In the genomic region with DNA sequence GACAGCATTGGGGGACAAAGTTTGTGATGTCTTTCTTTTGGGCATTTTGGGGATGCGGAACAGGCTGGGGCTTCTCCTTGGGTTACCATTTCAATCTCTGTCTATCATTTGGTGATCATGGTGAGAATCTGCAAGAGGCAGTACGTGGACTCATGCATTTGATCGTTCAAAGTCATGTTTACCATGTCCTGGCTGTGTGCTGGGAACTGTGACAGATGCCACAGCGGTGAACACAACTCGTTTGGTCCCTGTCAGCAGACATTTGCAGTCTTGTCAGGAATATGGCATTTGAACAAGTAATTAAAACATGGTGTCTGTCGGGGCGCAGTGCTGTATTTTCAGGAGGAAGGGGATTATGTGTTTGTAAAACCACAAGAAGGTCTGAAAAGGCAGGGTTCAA, we compare ENCODE assay signal across 19 cellular contexts.
DNase-seq lines count a peak whose midpoint lies in the region; ATAC-seq, FAIRE-seq and TF ChIP-seq lines count a peak whose summit lies in the region.
"Had no signal": no experiment of that assay in that cellular context is flagged by ENCODE, and none has a peak within 500 bp of the region (broad histone marks: within the 10 kb centered on the region; RNA-seq: fewer than 3 reads in every experiment).

No MANE protein-coding gene starts in this region.

- H3K9me3 ChIP-seq in liver (ENCODE audit: control insufficient read depth in 4 of 4, low read length in 3 of 4) (no peaks in the 10 kb centered on the region), HepG2 (ENCODE audit: low read length) (no peaks in the 10 kb centered on the region), body of pancreas (no peaks in the 10 kb centered on the region), right lobe of liver (no peaks in the 10 kb centered on the region)
- H3K9me3 ChIP-seq: HAP-1 had no signal

- no peak overlapping the region for H2AFZ ChIP-seq in HepG2 (ENCODE audit: low read length)

- no peak overlapping the region for H3K4me2 ChIP-seq in HepG2 (ENCODE audit: low read depth, low read length)

- no peak for TF ChIP-seq EP300 in HepG2 (IDR thresholded peaks at IDR 0.05; ENCODE audit: low read depth in 2 of 2, low read length in 2 of 2)
- no peak for TF ChIP-seq EP300 in HepG2 (CRISPR knock-in tag; IDR thresholded peaks at IDR 0.05; ENCODE audit: borderline replicate concordance)

- TF ChIP-seq RAD21 in liver (IDR thresholded peaks at IDR 0.05) (no peak), HepG2 (CRISPR knock-in tag; IDR thresholded peaks at IDR 0.05) (no peak)

- no TSS peak for BruUV-seq in HepG2 (replicated peaks; lab: Mats Ljungman, UMichigan)

- FAIRE-seq in HepG2 (lab: Jason Lieb, UNC), result no peak
- FAIRE-seq: GM12891, GM18507, H54 had no signal

- TF ChIP-seq POLR2A in HepG2 (IDR thresholded peaks at IDR 0.05; ENCODE audit: insufficient read depth in 1 of 2, low read depth in 2 of 2, low read length in 2 of 2), result no peak
- no peak for TF ChIP-seq POLR2A in body of pancreas (IDR thresholded peaks at IDR 0.05)
- TF ChIP-seq POLR2A in right lobe of liver (IDR thresholded peaks at IDR 0.05), result no peak

- in situ Hi-C loops in HepG2 (cut with HindIII; ENCODE audit: extremely low pct_ligation_motif_present, low pct_unique_long_range_greater_than_20kb), result no loop called here

- CTCF ChIA-PET in HepG2 (lab: Yijun Ruan, JAX; ENCODE audit: low intra/inter-chr PET ratio, low total read pairs), result no interaction called here

- H3K79me2 ChIP-seq in HepG2 (ENCODE audit: insufficient read depth, low read length), result no peaks in the 10 kb centered on the region

- ATAC-seq in HepG2 (no peak), body of pancreas (no peak), right lobe of liver (peak in 3 of 4 donors; percentile 27 to 85 (median 75)), GM19452 (IDR thresholded peaks at IDR 0.05; ENCODE audit: unreplicated experiment) (no peak)

- TF ChIP-seq CTCF in liver (IDR thresholded peaks at IDR 0.05; ENCODE audit: low read depth, low read length, missing input control) (no peak), HepG2 (CRISPR knock-in tag; IDR thresholded peaks at IDR 0.05) (no peak), body of pancreas (IDR thresholded peaks at IDR 0.05) (no peak), right lobe of liver (IDR thresholded peaks at IDR 0.05) (no peak)

- 57% methylated on average over 7 of the region's 7 CpGs for WGBS in liver
- 6% methylated on average over 7 of the region's 7 CpGs for WGBS in HepG2 (ENCODE audit: low lambda C conversion rate)
- 32 to 33% methylated on average over 7 of the region's 7 CpGs for WGBS in body of pancreas, 2 donors
- WGBS in right lobe of liver (ENCODE audit: insufficient coverage, low coverage, low lambda C conversion rate, missing lambda C conversion rate), result 37% methylated on average over 6 of the region's 7 CpGs

- H3K27me3 ChIP-seq in liver (ENCODE audit: control insufficient read depth in 4 of 4, insufficient read depth in 4 of 4, low read length in 3 of 4) (peaks cover 0 to 3% (median 0%) of the 10 kb centered on the region in 4 donors), HepG2 (ENCODE audit: control insufficient read depth in 1 of 2, insufficient read depth in 2 of 2, low read length in 2 of 2) (peaks cover 0 to 13% of the 10 kb centered on the region in 2 experiments; a peak in 2 of 5 replicates), body of pancreas (no peaks in the 10 kb centered on the region), right lobe of liver (no peaks in the 10 kb centered on the region)

- no peak overlapping the region for H3K27ac ChIP-seq in liver (ENCODE audit: low read depth in 1 of 2, low read length in 2 of 2)
- H3K27ac ChIP-seq in HepG2 (ENCODE audit: extremely low read length, insufficient read depth, low read length), result no peak overlapping the region
- H3K27ac ChIP-seq in body of pancreas, result no peak overlapping the region
- no peak overlapping the region for H3K27ac ChIP-seq in right lobe of liver

- H3K36me3 ChIP-seq in liver (ENCODE audit: control insufficient read depth in 4 of 4, insufficient read depth in 3 of 4, low read depth in 1 of 4, low read length in 3 of 4) (no peaks in the 10 kb centered on the region), HepG2 (replicated peaks in 1 of 2; ENCODE audit: control insufficient read depth in 1 of 2, insufficient read depth in 2 of 2, low read length in 2 of 2) (no peaks in the 10 kb centered on the region), body of pancreas (replicated peaks in 1 of 2; ENCODE audit: insufficient read depth in 1 of 2, low read depth in 2 of 2) (no peaks in the 10 kb centered on the region), right lobe of liver (no peaks in the 10 kb centered on the region)
- H3K36me3 ChIP-seq: HAP-1 had no signal

- POLR2A ChIA-PET in HepG2 (lab: Yijun Ruan, JAX), result no interaction called here

- H3K4me1 ChIP-seq in liver (ENCODE audit: control insufficient read depth in 4 of 4, insufficient read depth in 4 of 4, low read length in 3 of 4) (no peaks in the 10 kb centered on the region), HepG2 (ENCODE audit: insufficient read depth, low read length) (no peaks in the 10 kb centered on the region), body of pancreas (peaks cover 14% of the 10 kb centered on the region), right lobe of liver (no peaks in the 10 kb centered on the region)
- H3K4me1 ChIP-seq: HAP-1 had no signal

- H4K20me1 ChIP-seq in HepG2 (ENCODE audit: insufficient read depth, low read length), result no peaks in the 10 kb centered on the region

- no peak overlapping the region for H3K4me3 ChIP-seq in liver (ENCODE audit: low read depth in 1 of 3, low read length in 3 of 3)
- no peak overlapping the region for H3K4me3 ChIP-seq in HepG2 (replicated peaks in 1 of 3; ENCODE audit: insufficient read depth in 1 of 3, low read depth in 2 of 3, low read length in 3 of 3)
- H3K4me3 ChIP-seq in body of pancreas, result no peak overlapping the region
- no peak overlapping the region for H3K4me3 ChIP-seq in right lobe of liver
- H3K4me3 ChIP-seq: HAP-1 had no signal

- no peak for DNase-seq in HepG2 (ENCODE audit: low spot score)
- DNase-seq in body of pancreas, result peak; percentile 9 to 58 (median 26)
- DNase-seq in right lobe of liver, result peak in 1 of 3 donors; percentile 25
- no peak for DNase-seq in NK-92 (lab: John Stamatoyannopoulos, UW; ENCODE audit: unreplicated experiment)
- DNase-seq: C1 segment of cervical spinal cord; Calu3; CD4-positive, alpha-beta memory T cell; COR-L47; DMS53; DMS79 treated with DMSO at 0.1 percent for 48 hours; GF-D8; GOT3; HFFc6 had no signal

- H3K9ac ChIP-seq in liver (ENCODE audit: low read depth in 1 of 2, low read length in 2 of 2) (no peak overlapping the region), HepG2 (ENCODE audit: insufficient read depth, low read depth, low read length) (no peak overlapping the region)

- intact Hi-C loops in HepG2 (cut with micrococcal nuclease; ENCODE audit: unreplicated experiment) (no loop called here), body of pancreas (cut with DNase I) (no loop called here), right lobe of liver (cut with DNase I) (no loop called here)

TF ChIP-seq in liver, 16 proteins besides CTCF, POLR2A, EP300 and RAD21:
- TF ChIP-seq FOXA2 (IDR thresholded peaks at IDR 0.05) (peak; percentile 33), EGR1 (IDR thresholded peaks at IDR 0.05; ENCODE audit: low read depth in 2 of 2) (no peak), HNF4A (conservative IDR thresholded peaks at IDR 0.05) (peak in 1 of 2 donors; percentile 55)

TF ChIP-seq in HepG2, 621 proteins besides CTCF, POLR2A, EP300 and RAD21:
- TF ChIP-seq ZBTB20 (CRISPR knock-in tag; IDR thresholded peaks at IDR 0.05; ENCODE audit: borderline replicate concordance, low read depth), result no peak

Comparison
In these comparisons a context has a peak if more than half of its experiments do, and no peak if none do; other contexts are left out.
1. ATAC-seq: peak in right lobe of liver (3 of 4); none in HepG2 (single experiment), body of pancreas (single experiment) and GM19452 (single experiment).
2. DNase-seq: peak in body of pancreas (4 of 4); none in HepG2 (single experiment) and NK-92 (single experiment).